22 cellular contexts compared by ENCODE assay signal in genomic region chr6:168799067-168799466, GRCh38.
"Had no signal": no experiment of that assay in that cellular context is flagged by ENCODE, and none has a peak within 500 bp of the region (broad histone marks: within the 10 kb centered on the region; RNA-seq: fewer than 3 reads in every experiment).

No MANE protein-coding gene starts in this region.

- H3K4me3 Mint-ChIP-seq: effector memory CD8-positive, alpha-beta T cell; nephron; neural progenitor cell; stimulated activated naive B cell treated with anti-CD40 and anti-IgM and Interleukin-4, amounts not matched to agents 10 μg/mL and 1 μg/mL and 100 μg/mL, for 72 hours; stimulated activated naive CD8-positive, alpha-beta T cell treated with anti-CD3 and anti-CD28 coated beads, Interleukin-15, Interleukin-2, amounts not matched to agents 100 ng/mL and 50 ng/mL, for 24 hours had no signal

- H3K9me3 ChIP-seq: gastrocnemius medialis, right lobe of liver, thoracic aorta, tibial nerve, upper lobe of left lung, uterus had no signal

- H3K9ac ChIP-seq: neural progenitor cell, parathyroid adenoma had no signal

- H3K36me3 ChIP-seq: gastrocnemius medialis, left lung, neural progenitor cell, right lobe of liver, thoracic aorta, tibial nerve, upper lobe of left lung, uterus had no signal

- H3K27ac ChIP-seq: gastrocnemius medialis, left lung, neural progenitor cell, parathyroid adenoma, right lobe of liver, thoracic aorta, tibial nerve, upper lobe of left lung, uterus had no signal

- H3K4me2 ChIP-seq: neural progenitor cell had no signal

- H3K79me2 ChIP-seq: parathyroid adenoma had no signal

- H3K27me3 ChIP-seq: gastrocnemius medialis, neural progenitor cell, right lobe of liver, tibial nerve, upper lobe of left lung, uterus had no signal

- H3K36me3 Mint-ChIP-seq: neural progenitor cell; stimulated activated naive B cell treated with anti-CD40 and anti-IgM and Interleukin-4, amounts not matched to agents 10 μg/mL and 1 μg/mL and 100 μg/mL, for 72 hours had no signal

- H3K4me1 Mint-ChIP-seq: nephron; stimulated activated naive B cell treated with anti-CD40 and anti-IgM and Interleukin-4, amounts not matched to agents 10 μg/mL and 1 μg/mL and 100 μg/mL, for 72 hours had no signal

- DNase-seq: cortex of kidney; effector memory CD8-positive, alpha-beta T cell; foreskin fibroblast; gastrocnemius medialis; head of caudate nucleus; kidney; left lung; mesendoderm; right lobe of liver; small intestine; stimulated activated CD4-positive, alpha-beta T cell treated with anti-CD3 and anti-CD28 coated beads, Interleukin-15, amount 100 ng/mL, for 24 hours; stimulated activated CD4-positive, alpha-beta T cell treated with anti-CD3 and anti-CD28 coated beads, Interleukin-2, amount 100 ng/mL, for 48 hours; stimulated activated naive B cell treated with anti-CD40 and anti-IgM and Interleukin-4, amounts not matched to agents 10 μg/mL and 1 μg/mL and 100 μg/mL, for 72 hours; upper lobe of left lung; uterus had no signal

- H3K4me3 ChIP-seq: gastrocnemius medialis, left lung, neural progenitor cell, right lobe of liver, thoracic aorta, tibial nerve, upper lobe of left lung, uterus had no signal

- H3K27ac Mint-ChIP-seq: effector memory CD8-positive, alpha-beta T cell; nephron; neural progenitor cell; progenitor cell of endocrine pancreas; stimulated activated naive B cell treated with anti-CD40 and anti-IgM and Interleukin-4, amounts not matched to agents 10 μg/mL and 1 μg/mL and 100 μg/mL, for 72 hours; stimulated activated naive CD8-positive, alpha-beta T cell treated with anti-CD3 and anti-CD28 coated beads, Interleukin-15, Interleukin-2, amounts not matched to agents 100 ng/mL and 50 ng/mL, for 24 hours had no signal

- H2AFZ ChIP-seq: neural progenitor cell, parathyroid adenoma had no signal

- H3K4me1 ChIP-seq: gastrocnemius medialis, left lung, neural progenitor cell, parathyroid adenoma, right lobe of liver, tibial nerve, upper lobe of left lung, uterus had no signal

- ATAC-seq: effector memory CD8-positive, alpha-beta T cell; gastrocnemius medialis; left lung; right lobe of liver; stimulated activated naive B cell treated with anti-CD40 and anti-IgM and Interleukin-4, amounts not matched to agents 10 μg/mL and 1 μg/mL and 100 μg/mL, for 72 hours had no signal
